Comparison of ENCODE assay signal across 8 cellular contexts in the genomic region with DNA sequence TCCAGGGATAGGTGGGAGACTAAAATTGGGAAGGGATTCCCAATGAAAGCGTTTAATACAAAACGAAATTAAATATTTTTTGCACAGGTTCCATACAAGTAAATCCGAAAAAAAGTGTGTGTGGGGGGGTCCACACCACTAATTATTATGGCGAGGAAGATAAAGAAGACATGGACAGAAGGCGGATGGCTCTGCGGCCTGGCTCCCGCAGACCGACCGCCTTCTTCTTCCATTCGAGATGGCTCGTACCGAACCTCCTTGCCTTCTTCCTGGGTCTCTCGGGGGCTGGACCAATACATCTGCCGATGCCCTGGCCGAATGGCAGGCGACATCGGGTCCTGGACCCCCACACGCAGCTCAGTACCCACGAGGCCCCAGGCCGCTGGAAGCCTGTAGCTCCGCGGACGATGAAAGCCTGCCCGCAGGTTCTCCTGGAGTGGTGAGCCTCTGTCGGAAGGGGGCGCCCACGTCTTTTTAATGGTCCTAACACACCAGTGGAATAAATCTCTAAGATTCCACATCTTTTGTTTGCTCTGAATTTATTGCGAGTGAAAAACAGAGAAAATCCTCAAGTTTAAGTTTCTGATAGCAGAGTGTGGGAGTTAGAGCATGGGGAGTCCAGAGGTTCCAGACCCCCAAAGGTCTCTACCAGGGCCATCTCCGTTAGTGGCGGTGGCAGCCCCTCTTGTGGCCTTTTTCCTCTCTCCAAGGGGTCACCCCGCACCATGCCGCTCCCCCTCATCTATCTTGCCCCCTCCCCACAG. TPM values are rescaled to one million over a fixed set of nuclear protein-coding genes. Genes with fewer than 3 reads are reported as not detected.
DNase-seq lines count a peak whose midpoint lies in the region; ATAC-seq and TF ChIP-seq lines count a peak whose summit lies in the region.

No MANE protein-coding gene starts in this region.

- H3K4me1 ChIP-seq in right atrium auricular region (peaks cover 0 to 42% of the 10 kb centered on the region in 2 donors), sigmoid colon (peaks cover 0 to 51% (median 45%) of the 10 kb centered on the region in 4 donors)

- intact Hi-C loops in sigmoid colon (cut with DNase I), result loop anchor here (1.0 to 5.0 kb wide), 5 partner anchors 54 to 268 kb away; no protein-coding TSS in a partner anchor

- H3K9me3 ChIP-seq in T-helper 17 cell (ENCODE audit: control insufficient read depth, low read length, poor library complexity, severe bottlenecking) (no peaks in the 10 kb centered on the region), right atrium auricular region (no peaks in the 10 kb centered on the region), sigmoid colon (no peaks in the 10 kb centered on the region)

- H3K4me3 ChIP-seq in right atrium auricular region, result no peak overlapping the region
- H3K4me3 ChIP-seq in sigmoid colon, result peak overlapping the region in 1 of 4 donors; percentile 11

- 7 to 13% methylated on average over 32 of the region's 32 CpGs for WGBS in sigmoid colon, 2 donors

- peaks cover 3% of the 10 kb centered on the region for H3K36me3 Mint-ChIP-seq in T-helper 17 cell (ENCODE audit: low read depth)

- no peak for TF ChIP-seq POLR2A in sigmoid colon (IDR thresholded peaks at IDR 0.05)

- H3K27ac Mint-ChIP-seq in T-helper 17 cell, result peak overlapping the region; percentile 79

- TF ChIP-seq CTCF in right atrium auricular region (IDR thresholded peaks at IDR 0.05) (peak; percentile 47 to 79), sigmoid colon (IDR thresholded peaks at IDR 0.05) (peak; percentile 31 to 79 (median 69))

- H3K27ac ChIP-seq in right atrium auricular region (no peak overlapping the region), sigmoid colon (no peak overlapping the region)

- H3K4me3 Mint-ChIP-seq in T-helper 17 cell, result peak overlapping the region; percentile 73

- TF ChIP-seq EP300 in sigmoid colon (IDR thresholded peaks at IDR 0.05), result no peak

- DNase-seq in ELF-1 (ENCODE audit: low read depth, low spot score) (peak; percentile 77), MV-4-11 (lab: John Stamatoyannopoulos, UW) (peak; percentile 68), T-helper 17 cell (peak; percentile 44 to 65 (median 55)), amniotic epithelial cell (ENCODE audit: low read depth) (peak; percentile 67), right atrium auricular region (ENCODE audit: low spot score) (peak; percentile 88), sigmoid colon (peak; percentile 91)

- H3K36me3 ChIP-seq in right atrium auricular region, result no peaks in the 10 kb centered on the region
- H3K36me3 ChIP-seq in sigmoid colon, result no peaks in the 10 kb centered on the region

- ATAC-seq in T-helper 17 cell (peak; percentile 82), HG03135 (IDR thresholded peaks at IDR 0.05; ENCODE audit: unreplicated experiment) (no peak), GM21360 (IDR thresholded peaks at IDR 0.05; ENCODE audit: unreplicated experiment) (no peak)

- H3K27me3 ChIP-seq in right atrium auricular region, result peaks cover 74 to 93% of the 10 kb centered on the region in 2 donors
- peaks cover 74 to 100% (median 100%) of the 10 kb centered on the region in 3 donors for H3K27me3 ChIP-seq in sigmoid colon

- H3K27me3 Mint-ChIP-seq in T-helper 17 cell, result peaks cover 94% of the 10 kb centered on the region

- H3K4me1 Mint-ChIP-seq in T-helper 17 cell, result peaks cover 37% of the 10 kb centered on the region

RNA-seq across cellular contexts. Expression of a gene that starts 1.4 kb away (rescaled TPM):
- total RNA-seq in T-helper 17 cell (not detected), right atrium auricular region (not detected), sigmoid colon (1 to 10 TPM in 1 of 4 donors, not detected in 3; 2.1 TPM)
- polyA plus RNA-seq in sigmoid colon, result 10 to 100 TPM in 2 of 3 donors, 1 to 10 TPM in 1; 7.2 to 20.3 (median 17.5) TPM

RNA-seq across cellular contexts. Expression of a gene that starts 2.1 kb away (rescaled TPM):
- total RNA-seq in T-helper 17 cell (not detected), right atrium auricular region (not detected), sigmoid colon (10 to 100 TPM in 1 of 4 donors, 1 to 10 TPM in 1, not detected in 2; 9.1 to 13.5 TPM)
- 100 to 1,000 TPM; 388 to 572 (median 408) TPM for polyA plus RNA-seq in sigmoid colon

RNA-seq across cellular contexts. Expression of a gene that starts 4.1 kb away (rescaled TPM):
- total RNA-seq in T-helper 17 cell (not detected), right atrium auricular region (not detected), sigmoid colon (1 to 10 TPM in 2 of 4 donors, under 1 TPM in 2; 0.36 to 1.5 (median 1.0) TPM)
- polyA plus RNA-seq in sigmoid colon, result 10 to 100 TPM; 19.4 to 49.2 (median 26.4) TPM
